14 cellular contexts compared by ENCODE assay signal in the genomic region with DNA sequence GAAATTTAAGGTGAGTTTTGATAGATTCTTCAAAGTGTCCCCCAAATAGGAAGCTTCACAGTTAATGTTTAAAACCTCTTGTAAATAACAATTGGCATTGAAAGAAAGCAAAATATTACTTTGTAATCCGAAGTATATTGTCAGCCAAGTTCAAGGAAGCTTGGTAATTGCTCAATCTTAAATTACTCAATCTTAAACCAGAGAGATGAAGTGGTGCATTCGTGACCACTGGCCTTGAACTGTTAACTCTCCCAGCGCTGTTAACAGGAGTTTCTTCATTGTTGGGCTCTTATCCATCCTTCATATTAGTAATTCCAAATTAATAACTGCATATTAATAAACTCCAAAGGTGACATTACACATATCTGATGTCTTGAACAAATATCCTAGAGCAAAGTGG. TPM values are rescaled to one million over a fixed set of nuclear protein-coding genes. Genes with fewer than 3 reads are reported as not detected.
DNase-seq lines count a peak whose midpoint lies in the region; ATAC-seq and TF ChIP-seq lines count a peak whose summit lies in the region.
"Had no signal": no experiment of that assay in that cellular context is flagged by ENCODE, and none has a peak within 500 bp of the region (broad histone marks: within the 10 kb centered on the region; RNA-seq: fewer than 3 reads in every experiment).

No MANE protein-coding gene starts in this region.

- no peaks in the 10 kb centered on the region for H3K9me2 ChIP-seq in MM.1S (replicated peaks; ENCODE audit: insufficient read depth, low read length)

- TF ChIP-seq POLR2A in uterus (IDR thresholded peaks at IDR 0.05), result no peak

- H3K9ac ChIP-seq in MM.1S (ENCODE audit: low read length), result no peak overlapping the region

- no peak overlapping the region for H3K4me3 ChIP-seq in cardiac fibroblast (replicated peaks in 1 of 2; ENCODE audit: low read depth in 2 of 2, low read length in 2 of 2)
- H3K4me3 ChIP-seq in lower lobe of right lung, result no peak overlapping the region
- no peak overlapping the region for H3K4me3 ChIP-seq in MM.1S (ENCODE audit: low read length)
- no peak overlapping the region for H3K4me3 ChIP-seq in uterus
- H3K4me3 ChIP-seq: ovary had no signal

- intact Hi-C loops in lower lobe of right lung (cut with DNase I) (no loop called here), uterus (cut with DNase I; ENCODE audit: low total_unique reads) (no loop called here)

- H3K36me3 ChIP-seq in lower lobe of right lung (no peaks in the 10 kb centered on the region), MM.1S (replicated peaks; ENCODE audit: insufficient read depth, low read length) (no peaks in the 10 kb centered on the region), uterus (no peaks in the 10 kb centered on the region)
- H3K36me3 ChIP-seq: ovary had no signal

- peak; percentile 53 for DNase-seq in CD1c-positive myeloid dendritic cell (ENCODE audit: extremely low spot score)
- peak; percentile 72 for DNase-seq in MV-4-11 (lab: John Stamatoyannopoulos, UW)
- peak; percentile 55 to 56 for DNase-seq in cardiac fibroblast (ENCODE audit: low read depth in 2 of 2)
- DNase-seq in lower lobe of right lung, result no peak
- DNase-seq in MM.1S, result no peak
- DNase-seq in stimulated activated CD8-positive, alpha-beta memory T cell treated with anti-CD3 and anti-CD28 coated beads, Interleukin-4, amount 100 ng/mL, for 48 hours, result no peak
- no peak for DNase-seq in kidney tubule cell (ENCODE audit: low spot score)
- DNase-seq in uterus, result no peak
- DNase-seq: activated naive CD8-positive, alpha-beta T cell treated with anti-CD3 and anti-CD28 coated beads, Interleukin-2, amount 10 ng/mL, durations not matched to agents 7 days and 5 days; Calu3; effector memory CD4-positive, alpha-beta T cell; foreskin keratinocyte; stimulated activated CD4-positive, alpha-beta T cell treated with anti-CD3 and anti-CD28 coated beads, Interleukin-4, amount 100 ng/mL, for 1 hour had no signal

- no peaks in the 10 kb centered on the region for H3K4me1 ChIP-seq in lower lobe of right lung
- H3K4me1 ChIP-seq in MM.1S (ENCODE audit: low read length), result no peaks in the 10 kb centered on the region
- H3K4me1 ChIP-seq in uterus, result no peaks in the 10 kb centered on the region
- H3K4me1 ChIP-seq: foreskin keratinocyte had no signal

- H3K4me2 ChIP-seq in MM.1S (ENCODE audit: low read depth, low read length), result no peak overlapping the region

- H4K20me1 ChIP-seq in MM.1S (ENCODE audit: insufficient read depth, low read length), result no peaks in the 10 kb centered on the region

- no peak overlapping the region for H2AFZ ChIP-seq in MM.1S (ENCODE audit: low read length)

- ATAC-seq in lower lobe of right lung, result peak; percentile 62 to 68
- ATAC-seq: foreskin keratinocyte had no signal

- TF ChIP-seq CTCF in cardiac fibroblast (IDR thresholded peaks at IDR 0.05; ENCODE audit: low read depth, low read length) (no peak), lower lobe of right lung (IDR thresholded peaks at IDR 0.05) (no peak), MM.1S (IDR thresholded peaks at IDR 0.05; ENCODE audit: low read length) (no peak), uterus (IDR thresholded peaks at IDR 0.05) (no peak)

- no peaks in the 10 kb centered on the region for H3K79me2 ChIP-seq in MM.1S (ENCODE audit: low read length)

- H3F3A ChIP-seq in MM.1S (ENCODE audit: insufficient read depth, low read length), result no peaks in the 10 kb centered on the region

- H3K27ac ChIP-seq in lower lobe of right lung (no peak overlapping the region), MM.1S (ENCODE audit: low read length) (no peak overlapping the region), uterus (no peak overlapping the region)
- H3K27ac ChIP-seq: foreskin keratinocyte, ovary had no signal

- H3K27me3 ChIP-seq in lower lobe of right lung (ENCODE audit: low read depth) (no peaks in the 10 kb centered on the region), MM.1S (replicated peaks; ENCODE audit: insufficient read depth, low read length) (no peaks in the 10 kb centered on the region), uterus (no peaks in the 10 kb centered on the region)
- H3K27me3 ChIP-seq: ovary had no signal

- H3K9me3 ChIP-seq in lower lobe of right lung (no peaks in the 10 kb centered on the region), MM.1S (replicated peaks; ENCODE audit: insufficient read depth, low read length) (no peaks in the 10 kb centered on the region), uterus (no peaks in the 10 kb centered on the region)
- H3K9me3 ChIP-seq: ovary had no signal

RNA-seq across cellular contexts. Expression of gene FDX1, which starts 20.6 kb away (rescaled TPM):
- total RNA-seq in lower lobe of right lung, result 19.5 TPM
- total RNA-seq in uterus, result 10 to 100 TPM in 3 of 4 donors, under 1 TPM in 1; 0.77 to 26.5 (median 15.4) TPM

Comparison
In these comparisons a context has a peak if more than half of its experiments do, and no peak if none do; other contexts are left out.
1. DNase-seq: peak in CD1c-positive myeloid dendritic cell (single experiment), MV-4-11 (single experiment) and cardiac fibroblast (2 of 2); none in lower lobe of right lung (single experiment), MM.1S (single experiment), stimulated activated CD8-positive, alpha-beta memory T cell treated with anti-CD3 and anti-CD28 coated beads, Interleukin-4, amount 100 ng/mL, for 48 hours (single experiment), kidney tubule cell (single experiment) and uterus (0 of 2).